26 cellular contexts compared by ENCODE assay signal in the genomic region with DNA sequence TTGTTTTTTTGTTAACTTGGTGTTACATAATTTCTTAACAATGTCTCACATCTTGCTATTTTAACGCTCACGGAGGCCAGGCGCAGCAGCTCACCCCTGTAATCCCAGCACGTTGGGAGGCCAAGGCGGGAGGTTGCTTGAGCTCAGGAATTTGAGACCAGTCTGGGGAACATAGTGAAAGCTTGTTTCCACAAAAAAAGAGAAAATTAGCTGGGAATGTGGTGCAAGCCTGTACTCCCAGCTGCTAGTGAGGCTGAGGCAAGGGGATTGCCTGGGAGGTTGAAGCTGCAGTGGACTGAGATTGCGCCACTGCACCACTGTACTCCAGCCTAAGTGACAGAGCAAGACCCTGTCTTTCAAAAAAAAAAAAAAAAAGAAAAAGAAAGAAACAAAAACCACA.
"Had no signal": no experiment of that assay in that cellular context is flagged by ENCODE, and none has a peak within 500 bp of the region (broad histone marks: within the 10 kb centered on the region; RNA-seq: fewer than 3 reads in every experiment).

No MANE protein-coding gene starts in this region.

- ATAC-seq: foreskin keratinocyte; gastroesophageal sphincter; naive thymus-derived CD4-positive, alpha-beta T cell; stimulated activated memory B cell treated with anti-CD40 and anti-IgM and Interleukin-4, amounts not matched to agents 10 μg/mL and 1 μg/mL and 100 μg/mL, for 72 hours; stimulated activated naive CD8-positive, alpha-beta T cell treated with anti-CD3 and anti-CD28 coated beads, Interleukin-15, Interleukin-2, amounts not matched to agents 100 U/mL and 50 U/mL, for 24 hours had no signal

- H3K27me3 Mint-ChIP-seq: dendritic cell treated with granulocyte-macrophage colony-stimulating factor and Interleukin-4, amounts not matched to agents 40 ng/mL and 50 ng/mL, for 4 days had no signal

- H3K9me3 ChIP-seq: colonic mucosa, esophagus muscularis mucosa, gastroesophageal sphincter, heart left ventricle, left lung, prostate gland, sigmoid colon, spleen, thoracic aorta, tibial nerve, upper lobe of right lung, uterus had no signal

- H2AFZ ChIP-seq: hepatocyte had no signal

- H3K4me3 ChIP-seq: colonic mucosa, esophagus muscularis mucosa, gastroesophageal sphincter, heart left ventricle, hepatocyte, left lung, prostate gland, sigmoid colon, skin epidermis, spleen, thoracic aorta, tibial nerve, upper lobe of right lung, uterus had no signal

- H3K4me3 Mint-ChIP-seq: dendritic cell treated with granulocyte-macrophage colony-stimulating factor and Interleukin-4, amounts not matched to agents 40 ng/mL and 50 ng/mL, for 4 days; naive thymus-derived CD4-positive, alpha-beta T cell; nephron; stimulated activated memory B cell treated with anti-CD40 and anti-IgM and Interleukin-4, amounts not matched to agents 10 μg/mL and 1 μg/mL and 100 μg/mL, for 72 hours had no signal

- H3K27ac ChIP-seq: colonic mucosa, esophagus muscularis mucosa, foreskin keratinocyte, gastroesophageal sphincter, hepatocyte, prostate gland, sigmoid colon, thoracic aorta, upper lobe of right lung, uterus had no signal

- H3K36me3 Mint-ChIP-seq: naive thymus-derived CD4-positive, alpha-beta T cell; stimulated activated memory B cell treated with anti-CD40 and anti-IgM and Interleukin-4, amounts not matched to agents 10 μg/mL and 1 μg/mL and 100 μg/mL, for 72 hours had no signal

- DNase-seq: colonic mucosa; effector memory CD4-positive, alpha-beta T cell; foreskin keratinocyte; heart left ventricle; left cardiac atrium; left lung; mesendoderm; midbrain; naive thymus-derived CD4-positive, alpha-beta T cell; nucleus accumbens; sigmoid colon; spleen; stimulated activated CD4-positive, alpha-beta T cell treated with anti-CD3 and anti-CD28 coated beads, Interleukin-4, amount 100 ng/mL, for 4 hours; stimulated activated naive CD8-positive, alpha-beta T cell treated with anti-CD3 and anti-CD28 coated beads, Interleukin-15, Interleukin-2, amounts not matched to agents 100 U/mL and 50 U/mL, for 24 hours; upper lobe of right lung; uterus had no signal

- H3K27ac Mint-ChIP-seq: naive thymus-derived CD4-positive, alpha-beta T cell; nephron; stimulated activated memory B cell treated with anti-CD40 and anti-IgM and Interleukin-4, amounts not matched to agents 10 μg/mL and 1 μg/mL and 100 μg/mL, for 72 hours had no signal

- H3K27me3 ChIP-seq: colonic mucosa, esophagus muscularis mucosa, foreskin keratinocyte, gastroesophageal sphincter, heart left ventricle, hepatocyte, left lung, sigmoid colon, tibial nerve, upper lobe of right lung, uterus had no signal

- H3K9me3 Mint-ChIP-seq: dendritic cell treated with granulocyte-macrophage colony-stimulating factor and Interleukin-4, amounts not matched to agents 40 ng/mL and 50 ng/mL, for 4 days; naive thymus-derived CD4-positive, alpha-beta T cell; nephron; stimulated activated memory B cell treated with anti-CD40 and anti-IgM and Interleukin-4, amounts not matched to agents 10 μg/mL and 1 μg/mL and 100 μg/mL, for 72 hours had no signal

- H3K4me1 ChIP-seq: colonic mucosa, foreskin keratinocyte, prostate gland, uterus had no signal

- H3K4me2 ChIP-seq: hepatocyte had no signal

- H3K36me3 ChIP-seq: colonic mucosa, esophagus muscularis mucosa, gastroesophageal sphincter, heart left ventricle, left lung, prostate gland, sigmoid colon, spleen, thoracic aorta, tibial nerve, upper lobe of right lung, uterus had no signal

- H3K79me2 ChIP-seq: hepatocyte had no signal
